ENCODE assay signal across 23 cellular contexts in the genomic region with DNA sequence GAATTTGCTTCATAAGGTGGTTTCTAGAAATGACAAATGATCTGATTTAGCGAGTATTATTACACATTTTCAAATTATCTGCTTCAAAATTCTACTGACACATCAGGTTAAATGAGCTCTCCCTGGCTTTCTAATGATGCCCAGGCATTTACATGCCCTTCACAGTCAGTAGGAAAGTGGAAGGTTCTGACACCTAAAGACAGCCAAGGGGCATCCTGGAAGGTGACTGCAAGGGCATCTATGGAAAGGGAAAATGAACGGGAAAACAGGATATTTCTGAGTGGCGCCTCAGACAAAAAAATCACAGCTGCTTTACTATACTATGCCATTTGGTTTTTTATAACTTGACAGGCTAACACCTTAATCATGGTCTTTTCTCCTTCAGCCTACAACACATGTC.
"Had no signal": no experiment of that assay in that cellular context is flagged by ENCODE, and none has a peak within 500 bp of the region (broad histone marks: within the 10 kb centered on the region; RNA-seq: fewer than 3 reads in every experiment).

No MANE protein-coding gene starts in this region.

- DNase-seq: colonic mucosa; cortex of kidney; effector CD8-positive, alpha-beta T cell; effector memory CD8-positive, alpha-beta T cell; endodermal cell; erythroblast; esophagus squamous epithelium; foreskin fibroblast; foreskin melanocyte; gastrocnemius medialis; glutamatergic neuron; heart right ventricle; hippocampal formation; left cardiac atrium; left lung; left ventricle myocardium superior; lower lobe of right lung; mesendoderm; midbrain; naive thymus-derived CD4-positive, alpha-beta T cell had no signal

- H3K4me3 Mint-ChIP-seq: dendritic cell treated with granulocyte-macrophage colony-stimulating factor and Interleukin-4, amounts not matched to agents 40 ng/mL and 50 ng/mL, for 4 days; effector memory CD8-positive, alpha-beta T cell; endodermal cell; naive thymus-derived CD4-positive, alpha-beta T cell had no signal

- ATAC-seq: effector memory CD8-positive, alpha-beta T cell; esophagus mucosa; gastrocnemius medialis; heart right ventricle; left cardiac atrium; left lung; left ventricle myocardium superior; lower lobe of right lung; naive thymus-derived CD4-positive, alpha-beta T cell had no signal

- H3K27ac ChIP-seq: colonic mucosa, epithelial cell of prostate, esophagus squamous epithelium, heart right ventricle, left lung, lower lobe of right lung had no signal

- H3K4me1 ChIP-seq: colonic mucosa, left lung, lower lobe of right lung had no signal

- H3K9me3 ChIP-seq: colonic mucosa, esophagus squamous epithelium, gastrocnemius medialis, left lung, lower lobe of right lung had no signal

- H3K9me3 Mint-ChIP-seq: dendritic cell treated with granulocyte-macrophage colony-stimulating factor and Interleukin-4, amounts not matched to agents 40 ng/mL and 50 ng/mL, for 4 days; effector memory CD8-positive, alpha-beta T cell had no signal

- H3K27me3 ChIP-seq: colonic mucosa, esophagus squamous epithelium, gastrocnemius medialis, heart right ventricle, left lung had no signal

- H3K27me3 Mint-ChIP-seq: dendritic cell treated with granulocyte-macrophage colony-stimulating factor and Interleukin-4, amounts not matched to agents 40 ng/mL and 50 ng/mL, for 4 days; effector memory CD8-positive, alpha-beta T cell; naive thymus-derived CD4-positive, alpha-beta T cell had no signal

- H3K36me3 ChIP-seq: colonic mucosa, esophagus squamous epithelium, gastrocnemius medialis, left lung, lower lobe of right lung had no signal

- H3K4me3 ChIP-seq: colonic mucosa, esophagus squamous epithelium, gastrocnemius medialis, heart right ventricle, left lung, lower lobe of right lung had no signal

- H3K27ac Mint-ChIP-seq: dendritic cell treated with granulocyte-macrophage colony-stimulating factor and Interleukin-4, amounts not matched to agents 40 ng/mL and 50 ng/mL, for 4 days; effector memory CD8-positive, alpha-beta T cell; endodermal cell had no signal
